Comparison of ENCODE assay signal across 18 cellular contexts in genomic region chr9:137082925-137083290, GRCh38. TPM values are rescaled to one million over a fixed set of nuclear protein-coding genes. Genes with fewer than 3 reads are reported as not detected.
DNase-seq lines count a peak whose midpoint lies in the region; ATAC-seq and TF ChIP-seq lines count a peak whose summit lies in the region.
"Had no signal": no experiment of that assay in that cellular context is flagged by ENCODE, and none has a peak within 500 bp of the region (broad histone marks: within the 10 kb centered on the region; RNA-seq: fewer than 3 reads in every experiment).

No MANE protein-coding gene starts in this region.

- H3K9ac ChIP-seq in IMR-90 (ENCODE audit: low read depth, low read length), result no peak overlapping the region
- H3K9ac ChIP-seq in fibroblast of lung (ENCODE audit: insufficient read depth, low read length), result no peak overlapping the region
- no peak overlapping the region for H3K9ac ChIP-seq in subcutaneous abdominal adipose tissue (ENCODE audit: low read length in 5 of 5)

- ATAC-seq in IMR-90 (ENCODE audit: low read depth) (no peak), activated B cell treated with CpG ODN at 0.5 μM for 24 hours (ENCODE audit: low read depth) (no peak), GM18505 (IDR thresholded peaks at IDR 0.05; ENCODE audit: unreplicated experiment) (no peak)
- ATAC-seq: gastrocnemius medialis, sciatic nerve had no signal

- no TSS peak for BruUV-seq in IMR-90 (replicated peaks; lab: Mats Ljungman, UMichigan)

- H4K20me1 ChIP-seq in IMR-90 (ENCODE audit: insufficient read depth, low read length) (peaks cover 10% of the 10 kb centered on the region), fibroblast of lung (ENCODE audit: control insufficient read depth, extremely low read depth, insufficient read depth, low read length) (no peaks in the 10 kb centered on the region)

- 67% methylated on average over 1 of the region's 8 CpGs; no CpG with 5 or more reads in 1 of the 2 experiments for WGBS in IMR-90 (ENCODE audit: extremely low coverage in 2 of 2, insufficient read length in 1 of 2), 2 experiments

- TF ChIP-seq POLR2A in IMR-90 (IDR thresholded peaks at IDR 0.05; ENCODE audit: low read depth, low read length) (no peak), GM18505 (IDR thresholded peaks at IDR 0.05; ENCODE audit: borderline replicate concordance, extremely low read depth, insufficient read depth, insufficient read length) (no peak)

- H3K56ac ChIP-seq in IMR-90 (ENCODE audit: extremely low read depth, insufficient read depth, low read length), result peak overlapping the region; percentile 35; the same call in 1 of the 2 replicates

- peaks cover 18 to 57% of the 10 kb centered on the region in 2 experiments for H3K79me1 ChIP-seq in IMR-90 (ENCODE audit: low read depth in 1 of 2, low read length in 2 of 2)

- H3K18ac ChIP-seq in IMR-90 (ENCODE audit: low read depth, low read length), result peak overlapping the region; percentile 22; the same call in 1 of the 2 replicates

- peak overlapping the region; percentile 87 for H3K27ac Mint-ChIP-seq in activated B cell treated with CpG ODN at 0.5 μM for 24 hours
- H3K27ac Mint-ChIP-seq: activated naive CD4-positive, alpha-beta T cell treated with anti-CD3 and anti-CD28 coated beads for 36 hours; endodermal cell had no signal

- H3K14ac ChIP-seq in IMR-90 (replicated peaks; ENCODE audit: low read depth, low read length), result peak overlapping the region; percentile 31

- H3K36me3 Mint-ChIP-seq in activated B cell treated with CpG ODN at 0.5 μM for 24 hours (ENCODE audit: low read depth), result peaks cover 24% of the 10 kb centered on the region

- H3K23ac ChIP-seq in IMR-90 (ENCODE audit: low read depth, low read length), result no peak overlapping the region

- CTCF ChIA-PET in IMR-90 (lab: Yijun Ruan, JAX), result interaction anchor here (0.7 to 1.1 kb wide), 3 partner anchors 19 to 154 kb away, joined by 3 to 6 read pairs (median 3); no protein-coding TSS in a partner anchor
- CTCF ChIA-PET in activated B cell treated with CpG ODN at 0.5 μM for 24 hours (lab: Charles Lee), result interaction anchor here (1.4 kb wide), 1 partner anchor 15 kb away, joined by 8 read pairs; no protein-coding TSS in a partner anchor

- peak overlapping the region; percentile 87 for H2BK5ac ChIP-seq in IMR-90 (ENCODE audit: low read depth, low read length, poor library complexity, severe bottlenecking)

- H2BK15ac ChIP-seq in IMR-90 (ENCODE audit: low read depth, low read length), result peak overlapping the region; percentile 27; the same call in 1 of the 3 replicates

- peaks cover 6% of the 10 kb centered on the region for H3K9me1 ChIP-seq in IMR-90 (ENCODE audit: insufficient read depth, low read length)

- H3K27me3 ChIP-seq in IMR-90 (ENCODE audit: control insufficient read depth, insufficient read depth, low read length) (no peaks in the 10 kb centered on the region), fibroblast of lung (ENCODE audit: control insufficient read depth, insufficient read depth, low read length) (no peaks in the 10 kb centered on the region), subcutaneous abdominal adipose tissue (ENCODE audit: control insufficient read depth in 5 of 5, insufficient read depth in 4 of 5, low read length in 5 of 5) (no peaks in the 10 kb centered on the region)

- H2BK20ac ChIP-seq in IMR-90 (ENCODE audit: low read depth, low read length), result peak overlapping the region; percentile 3

- H4K5ac ChIP-seq in IMR-90 (ENCODE audit: low read depth, low read length), result peak overlapping the region; percentile 47; the same call in 1 of the 2 replicates

- POLR2A ChIA-PET in IMR-90 (lab: Charles Lee; ENCODE audit: unreplicated experiment) (no interaction called here), activated B cell treated with CpG ODN at 0.5 μM for 24 hours (lab: Charles Lee) (interaction anchor here (0.8 to 2.7 kb wide), 3 partner anchors 13 to 158 kb away, joined by 4 to 34 read pairs (median 6); partner anchors contain the start of genes FUT7, SAPCD2 and TUBB4B)

- H3K36me3 ChIP-seq in IMR-90 (ENCODE audit: control insufficient read depth, insufficient read depth, low read length) (peaks cover 24% of the 10 kb centered on the region; the same call in 1 of the 2 replicates), fibroblast of lung (ENCODE audit: control insufficient read depth, insufficient read depth, low read length) (peaks cover 40% of the 10 kb centered on the region), subcutaneous abdominal adipose tissue (ENCODE audit: control insufficient read depth in 5 of 5, insufficient read depth in 5 of 5, low read length in 5 of 5) (peaks cover 0 to 43% (median 34%) of the 10 kb centered on the region in 5 donors)
- H3K36me3 ChIP-seq: gastrocnemius medialis, neutrophil had no signal

- no peak for TF ChIP-seq RAD21 in IMR-90 (IDR thresholded peaks at IDR 0.05; ENCODE audit: low read length)

- TF ChIP-seq CTCF in IMR-90 (conservative IDR thresholded peaks at IDR 0.05; ENCODE audit: low read depth, low read length), result no peak
- TF ChIP-seq CTCF in activated B cell treated with CpG ODN at 0.5 μM for 24 hours (IDR thresholded peaks at IDR 0.05), result no peak
- no peak for TF ChIP-seq CTCF in fibroblast of lung (conservative IDR thresholded peaks at IDR 0.05 in 1 of 2, IDR thresholded peaks at IDR 0.05 in 1 of 2; ENCODE audit: low read depth in 1 of 2, low read length in 2 of 2)

- peak overlapping the region; percentile 64 for H2BK120ac ChIP-seq in IMR-90 (ENCODE audit: low read depth, low read length)

- peak overlapping the region; percentile 28 for H2AK9ac ChIP-seq in IMR-90 (replicated peaks; ENCODE audit: low read depth, low read length, poor library complexity)

- H2AFZ ChIP-seq in IMR-90 (replicated peaks; ENCODE audit: low read length, poor library complexity), result peak overlapping the region; percentile 93
- no peak overlapping the region for H2AFZ ChIP-seq in fibroblast of lung (ENCODE audit: low read length)

- peak overlapping the region; percentile 28 to 81; a peak in 3 of 4 replicates for H4K8ac ChIP-seq in IMR-90 (ENCODE audit: low read depth in 2 of 2, low read length in 2 of 2)

- H2AK5ac ChIP-seq in IMR-90 (ENCODE audit: low read depth, low read length), result peak overlapping the region; percentile 76

- H3K4me1 Mint-ChIP-seq in activated B cell treated with CpG ODN at 0.5 μM for 24 hours, result peaks cover 48% of the 10 kb centered on the region

- peak overlapping the region; percentile 65 for H3K27ac ChIP-seq in IMR-90 (ENCODE audit: insufficient read depth, low read length)
- H3K27ac ChIP-seq in fibroblast of lung (ENCODE audit: insufficient read depth, low read length), result peak overlapping the region; percentile 81
- peak overlapping the region; percentile 30 for H3K27ac ChIP-seq in subcutaneous abdominal adipose tissue (ENCODE audit: low read depth, low read length)
- H3K27ac ChIP-seq in substantia nigra (ENCODE audit: low read depth, low read length, poor library complexity, severe bottlenecking), result no peak overlapping the region
- H3K27ac ChIP-seq: neutrophil had no signal

- H3K27me3 Mint-ChIP-seq in activated B cell treated with CpG ODN at 0.5 μM for 24 hours, result no peaks in the 10 kb centered on the region
- H3K27me3 Mint-ChIP-seq: CD4-positive, alpha-beta T cell had no signal

- H3K9me3 ChIP-seq in IMR-90 (ENCODE audit: control insufficient read depth, insufficient read depth, low read length) (no peaks in the 10 kb centered on the region), fibroblast of lung (ENCODE audit: control insufficient read depth, insufficient read depth, low read depth, low read length) (no peaks in the 10 kb centered on the region), subcutaneous abdominal adipose tissue (ENCODE audit: control insufficient read depth in 5 of 5, low read length in 5 of 5) (no peaks in the 10 kb centered on the region)
- H3K9me3 ChIP-seq: gastrocnemius medialis, neutrophil had no signal

- H4K91ac ChIP-seq in IMR-90 (ENCODE audit: insufficient read depth, low read depth, low read length), result peak overlapping the region; percentile 85

- H3K79me2 ChIP-seq in fibroblast of lung (ENCODE audit: control insufficient read depth, insufficient read depth, low read length), result peaks cover 22% of the 10 kb centered on the region

- no peak overlapping the region for H3K4me3 ChIP-seq in IMR-90 (ENCODE audit: insufficient read depth, low read depth, low read length)
- H3K4me3 ChIP-seq in fibroblast of lung (replicated peaks in 1 of 4; ENCODE audit: control extremely low read depth in 1 of 4, insufficient read depth in 1 of 4, low read depth in 3 of 4, low read length in 4 of 4), result peak overlapping the region in 1 of 4 experiments; percentile 9
- H3K4me3 ChIP-seq in subcutaneous abdominal adipose tissue (ENCODE audit: low read depth in 1 of 5, low read length in 5 of 5), result no peak overlapping the region
- H3K4me3 ChIP-seq: gastrocnemius medialis had no signal

- H3K9me3 Mint-ChIP-seq in activated B cell treated with CpG ODN at 0.5 μM for 24 hours, result no peaks in the 10 kb centered on the region
- H3K9me3 Mint-ChIP-seq: activated naive CD4-positive, alpha-beta T cell treated with anti-CD3 and anti-CD28 coated beads for 36 hours; CD4-positive, alpha-beta T cell; endodermal cell had no signal

- DNase-seq in IMR-90 (no peak), activated B cell treated with CpG ODN at 0.5 μM for 24 hours (no peak), fibroblast of lung (ENCODE audit: low read depth in 2 of 2) (no peak), DMS 273 treated with DMSO at 0.1 percent for 48 hours (lab: John Stamatoyannopoulos, UW) (no peak), RPMI8226 (no peak), substantia nigra (lab: John Stamatoyannopoulos, UW) (no peak)
- DNase-seq: activated CD8-positive, alpha-beta memory T cell treated with anti-CD3 and anti-CD28 coated beads, Interleukin-2, amount 50 U/mL, for 4 hours; CD4-positive, alpha-beta T cell; NCI-H1105; stimulated activated naive CD4-positive, alpha-beta T cell had no signal

- intact Hi-C loops in IMR-90 (cut with micrococcal nuclease) (no loop called here), activated B cell treated with CpG ODN at 0.5 μM for 24 hours (cut with micrococcal nuclease) (loop anchor here (1.0 kb wide), 1 partner anchor 13 kb away; the partner anchor contains the start of gene SAPCD2)

- H3K4me1 ChIP-seq in IMR-90 (ENCODE audit: control insufficient read depth, insufficient read depth, low read length) (peaks cover 15% of the 10 kb centered on the region), fibroblast of lung (ENCODE audit: control insufficient read depth, extremely low read depth, insufficient read depth, low read length) (peaks cover 32% of the 10 kb centered on the region), subcutaneous abdominal adipose tissue (ENCODE audit: control insufficient read depth in 5 of 5, insufficient read depth in 5 of 5, low read length in 5 of 5) (peaks cover 2 to 45% (median 35%) of the 10 kb centered on the region in 5 donors)

- peak overlapping the region; percentile 29; the same call in 1 of the 2 replicates for H3K4me2 ChIP-seq in IMR-90 (ENCODE audit: low read depth, low read length)
- peak overlapping the region; percentile 38 for H3K4me2 ChIP-seq in fibroblast of lung (ENCODE audit: extremely low read depth, insufficient read depth, low read length)

- in situ Hi-C loops in IMR-90 (cut with MboI; ENCODE audit: low sequenced_read_pairs), result no loop called here

- peak overlapping the region; percentile 78 for H3K4ac ChIP-seq in IMR-90 (ENCODE audit: low read depth, low read length)

- no peak overlapping the region for H3K4me3 Mint-ChIP-seq in activated B cell treated with CpG ODN at 0.5 μM for 24 hours
- H3K4me3 Mint-ChIP-seq: activated naive CD4-positive, alpha-beta T cell treated with anti-CD3 and anti-CD28 coated beads for 36 hours; endodermal cell had no signal

- dilution Hi-C loops in IMR-90 (cut with HindIII; ENCODE audit: low sequenced_read_pairs, unreplicated experiment), result no loop called here

RNA-seq across cellular contexts. Expression of gene MAN1B1, which starts 3.9 kb away (rescaled TPM):
- total RNA-seq in IMR-90 (2012; rRNA removed) (25.0 and 28.7 TPM in 2 replicates), activated B cell treated with CpG ODN at 0.5 μM for 24 hours (33.6 and 37.7 TPM in 2 replicates), fibroblast of lung (63.2 and 96.6 TPM in 2 replicates)
- polyA plus RNA-seq in IMR-90 (2012; rRNA removed) (49.8 and 55.1 TPM in 2 replicates), fibroblast of lung (43.0 and 45.5 TPM in 2 replicates)
- 54.5 and 68.5 TPM in 2 replicates for polyA plus RNA-seq in IMR-90 (2012; cell fraction: cytosol; rRNA removed)
- 89.2 and 183 TPM in 2 replicates for polyA plus RNA-seq in IMR-90 (2012; cell fraction: nucleus; rRNA removed; ENCODE audit: low replicate concordance)
- polyA plus RNA-seq in fibroblast of lung (2012), result 56.4 and 57.7 TPM in 2 replicates
- polyA minus RNA-seq in fibroblast of lung (ENCODE audit: low replicate concordance), result 52.3 and 62.5 TPM in 2 replicates

RNA-seq across cellular contexts. Expression of gene UAP1L1, which starts 5.6 kb away (rescaled TPM):
- 2.3 and 2.5 TPM in 2 replicates for total RNA-seq in IMR-90 (2012; rRNA removed)
- polyA plus RNA-seq in IMR-90 (2012; rRNA removed), result 8.7 and 9.8 TPM in 2 replicates
- 4.2 and 5.1 TPM in 2 replicates for polyA plus RNA-seq in IMR-90 (2012; cell fraction: cytosol; rRNA removed)
- polyA plus RNA-seq in IMR-90 (2012; cell fraction: nucleus; rRNA removed; ENCODE audit: low replicate concordance), result 45.6 and 69.6 TPM in 2 replicates
- total RNA-seq in activated B cell treated with CpG ODN at 0.5 μM for 24 hours, result 13.4 and 17.2 TPM in 2 replicates
- 15.7 and 21.1 TPM in 2 replicates for total RNA-seq in fibroblast of lung
- polyA plus RNA-seq in fibroblast of lung, result 16.4 and 17.9 TPM in 2 replicates
- polyA plus RNA-seq in fibroblast of lung (2012), result 17.5 and 22.4 TPM in 2 replicates
- 23.5 and 28.3 TPM in 2 replicates for polyA minus RNA-seq in fibroblast of lung (ENCODE audit: low replicate concordance)

RNA-seq across cellular contexts. Expression of gene SAPCD2, which starts 12.6 kb away (rescaled TPM):
- total RNA-seq in IMR-90 (2012; rRNA removed) (3.3 and 3.4 TPM in 2 replicates), activated B cell treated with CpG ODN at 0.5 μM for 24 hours (0.80 and 0.81 TPM in 2 replicates), fibroblast of lung (0.26 and 2.8 TPM in 2 replicates)
- polyA plus RNA-seq in IMR-90 (2012; rRNA removed) (4.9 and 6.4 TPM in 2 replicates), fibroblast of lung (0.85 and 2.7 TPM in 2 replicates)
- 3.1 and 4.5 TPM in 2 replicates for polyA plus RNA-seq in IMR-90 (2012; cell fraction: cytosol; rRNA removed)
- 3.0 and 9.5 TPM in 2 replicates for polyA plus RNA-seq in IMR-90 (2012; cell fraction: nucleus; rRNA removed; ENCODE audit: low replicate concordance)
- 1.6 and 6.4 TPM in 2 replicates for polyA plus RNA-seq in fibroblast of lung (2012)
- polyA minus RNA-seq in fibroblast of lung (ENCODE audit: low replicate concordance), result 1.0 and 2.9 TPM in 2 replicates

RNA-seq across cellular contexts. Expression of gene ENTPD2, which starts 29.0 kb away (rescaled TPM):
- not detected in 2 replicates for total RNA-seq in IMR-90 (2012; rRNA removed)
- not detected in 2 replicates for polyA plus RNA-seq in IMR-90 (2012; rRNA removed)
- polyA plus RNA-seq in IMR-90 (2012; cell fraction: cytosol; rRNA removed), result not detected in 2 replicates
- polyA plus RNA-seq in IMR-90 (2012; cell fraction: nucleus; rRNA removed; ENCODE audit: low replicate concordance), result 0.09 TPM in 1 of 2 replicates, not detected in the other
- total RNA-seq in activated B cell treated with CpG ODN at 0.5 μM for 24 hours, result not detected in 2 replicates
- under 0.01 TPM in 2 replicates for total RNA-seq in fibroblast of lung
- polyA plus RNA-seq in fibroblast of lung, result not detected in 2 replicates
- polyA plus RNA-seq in fibroblast of lung (2012), result 0.12 TPM in 1 of 2 replicates, not detected in the other
- polyA minus RNA-seq in fibroblast of lung (ENCODE audit: low replicate concordance), result not detected in 2 replicates
- total RNA-seq: activated naive CD4-positive, alpha-beta T cell treated with anti-CD3 and anti-CD28 coated beads for 36 hours; CD4-positive, alpha-beta T cell; Daoy had no signal

RNA-seq across cellular contexts. Expression of gene DPP7, which starts 31.6 kb away (rescaled TPM):
- 14.2 and 14.9 TPM in 2 replicates for total RNA-seq in IMR-90 (2012; rRNA removed)
- polyA plus RNA-seq in IMR-90 (2012; rRNA removed), result 76.4 and 88.2 TPM in 2 replicates
- 66.6 and 114 TPM in 2 replicates for polyA plus RNA-seq in IMR-90 (2012; cell fraction: cytosol; rRNA removed)
- polyA plus RNA-seq in IMR-90 (2012; cell fraction: nucleus; rRNA removed; ENCODE audit: low replicate concordance), result 336 and 1,029 TPM in 2 replicates
- 254 and 259 TPM in 2 replicates for total RNA-seq in activated B cell treated with CpG ODN at 0.5 μM for 24 hours
- total RNA-seq in fibroblast of lung, result 93.0 and 126 TPM in 2 replicates
- 28.6 and 44.3 TPM in 2 replicates for polyA plus RNA-seq in fibroblast of lung
- 73.2 and 106 TPM in 2 replicates for polyA plus RNA-seq in fibroblast of lung (2012)
- polyA minus RNA-seq in fibroblast of lung (ENCODE audit: low replicate concordance), result 114 and 188 TPM in 2 replicates
